In the genomic region with DNA sequence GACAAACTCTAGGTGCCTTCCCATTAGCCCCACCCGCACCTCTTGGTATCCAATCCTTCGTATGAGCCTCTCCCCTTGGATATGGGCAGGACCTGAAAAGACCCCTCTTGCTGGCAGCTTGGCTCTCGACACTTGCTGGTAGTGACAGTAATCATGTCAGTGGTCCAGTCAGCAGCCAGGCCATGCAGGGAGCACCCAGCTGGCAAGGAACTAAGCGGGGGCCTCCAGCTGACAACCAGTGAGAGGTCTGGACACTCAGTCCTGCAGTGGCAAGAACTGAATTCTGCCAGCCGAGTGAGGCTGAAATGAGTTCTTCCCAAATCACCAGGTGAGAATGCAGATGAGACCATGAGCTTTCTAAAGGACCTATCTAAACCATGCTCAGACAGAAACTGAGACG, we compare ENCODE assay signal across 1 cellular context.
TF ChIP-seq lines count a peak whose summit lies in the region.

No MANE protein-coding gene starts in this region.

TF ChIP-seq in SK-N-SH, 30 proteins besides CTCF, POLR2A, EP300 and RAD21:
- no peak for TF ChIP-seq RXRA (IDR thresholded peaks at IDR 0.05; ENCODE audit: borderline replicate concordance, low read depth)
- no peak for TF ChIP-seq NFIC (IDR thresholded peaks at IDR 0.05; ENCODE audit: borderline replicate concordance)
- TF ChIP-seq CHD2 (IDR thresholded peaks at IDR 0.05; ENCODE audit: low read length, partially characterized antibody), result no peak
- no peak for TF ChIP-seq NRF1 (IDR thresholded peaks at IDR 0.05; ENCODE audit: low read depth, low read length)
- no peak for TF ChIP-seq ELF1 (IDR thresholded peaks at IDR 0.05)
- no peak for TF ChIP-seq EZH2phosphoT487 (IDR thresholded peaks at IDR 0.05; ENCODE audit: borderline replicate concordance, low read depth)
- no peak for TF ChIP-seq FOXJ3 (CRISPR knock-in tag; IDR thresholded peaks at IDR 0.05)
- no peak for TF ChIP-seq MEF2A (IDR thresholded peaks at IDR 0.05; ENCODE audit: borderline replicate concordance, low read depth)
- no peak for TF ChIP-seq SIN3A (IDR thresholded peaks at IDR 0.05; ENCODE audit: borderline replicate concordance, low read depth, low read length)
- TF ChIP-seq, protein P1, sequence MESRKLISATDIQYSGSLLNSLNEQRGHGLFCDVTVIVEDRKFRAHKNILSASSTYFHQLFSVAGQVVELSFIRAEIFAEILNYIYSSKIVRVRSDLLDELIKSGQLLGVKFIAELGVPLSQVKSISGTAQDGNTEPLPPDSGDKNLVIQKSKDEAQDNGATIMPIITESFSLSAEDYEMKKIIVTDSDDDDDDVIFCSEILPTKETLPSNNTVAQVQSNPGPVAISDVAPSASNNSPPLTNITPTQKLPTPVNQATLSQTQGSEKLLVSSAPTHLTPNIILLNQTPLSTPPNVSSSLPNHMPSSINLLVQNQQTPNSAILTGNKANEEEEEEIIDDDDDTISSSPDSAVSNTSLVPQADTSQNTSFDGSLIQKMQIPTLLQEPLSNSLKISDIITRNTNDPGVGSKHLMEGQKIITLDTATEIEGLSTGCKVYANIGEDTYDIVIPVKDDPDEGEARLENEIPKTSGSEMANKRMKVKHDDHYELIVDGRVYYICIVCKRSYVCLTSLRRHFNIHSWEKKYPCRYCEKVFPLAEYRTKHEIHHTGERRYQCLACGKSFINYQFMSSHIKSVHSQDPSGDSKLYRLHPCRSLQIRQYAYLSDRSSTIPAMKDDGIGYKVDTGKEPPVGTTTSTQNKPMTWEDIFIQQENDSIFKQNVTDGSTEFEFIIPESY (IDR thresholded peaks at IDR 0.05; ENCODE audit: borderline replicate concordance, low read depth), result no peak
- TF ChIP-seq YY1 (IDR thresholded peaks at IDR 0.05; ENCODE audit: low read depth), result no peak
- TF ChIP-seq, protein P2, sequence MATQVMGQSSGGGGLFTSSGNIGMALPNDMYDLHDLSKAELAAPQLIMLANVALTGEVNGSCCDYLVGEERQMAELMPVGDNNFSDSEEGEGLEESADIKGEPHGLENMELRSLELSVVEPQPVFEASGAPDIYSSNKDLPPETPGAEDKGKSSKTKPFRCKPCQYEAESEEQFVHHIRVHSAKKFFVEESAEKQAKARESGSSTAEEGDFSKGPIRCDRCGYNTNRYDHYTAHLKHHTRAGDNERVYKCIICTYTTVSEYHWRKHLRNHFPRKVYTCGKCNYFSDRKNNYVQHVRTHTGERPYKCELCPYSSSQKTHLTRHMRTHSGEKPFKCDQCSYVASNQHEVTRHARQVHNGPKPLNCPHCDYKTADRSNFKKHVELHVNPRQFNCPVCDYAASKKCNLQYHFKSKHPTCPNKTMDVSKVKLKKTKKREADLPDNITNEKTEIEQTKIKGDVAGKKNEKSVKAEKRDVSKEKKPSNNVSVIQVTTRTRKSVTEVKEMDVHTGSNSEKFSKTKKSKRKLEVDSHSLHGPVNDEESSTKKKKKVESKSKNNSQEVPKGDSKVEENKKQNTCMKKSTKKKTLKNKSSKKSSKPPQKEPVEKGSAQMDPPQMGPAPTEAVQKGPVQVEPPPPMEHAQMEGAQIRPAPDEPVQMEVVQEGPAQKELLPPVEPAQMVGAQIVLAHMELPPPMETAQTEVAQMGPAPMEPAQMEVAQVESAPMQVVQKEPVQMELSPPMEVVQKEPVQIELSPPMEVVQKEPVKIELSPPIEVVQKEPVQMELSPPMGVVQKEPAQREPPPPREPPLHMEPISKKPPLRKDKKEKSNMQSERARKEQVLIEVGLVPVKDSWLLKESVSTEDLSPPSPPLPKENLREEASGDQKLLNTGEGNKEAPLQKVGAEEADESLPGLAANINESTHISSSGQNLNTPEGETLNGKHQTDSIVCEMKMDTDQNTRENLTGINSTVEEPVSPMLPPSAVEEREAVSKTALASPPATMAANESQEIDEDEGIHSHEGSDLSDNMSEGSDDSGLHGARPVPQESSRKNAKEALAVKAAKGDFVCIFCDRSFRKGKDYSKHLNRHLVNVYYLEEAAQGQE (IDR thresholded peaks at IDR 0.05; ENCODE audit: low read depth, low read length), result no peak
- no peak for TF ChIP-seq RCOR1 (IDR thresholded peaks at IDR 0.05; ENCODE audit: low read length)
- TF ChIP-seq GATA2 (CRISPR knock-in tag; IDR thresholded peaks at IDR 0.05), result no peak
- TF ChIP-seq, protein P3, sequence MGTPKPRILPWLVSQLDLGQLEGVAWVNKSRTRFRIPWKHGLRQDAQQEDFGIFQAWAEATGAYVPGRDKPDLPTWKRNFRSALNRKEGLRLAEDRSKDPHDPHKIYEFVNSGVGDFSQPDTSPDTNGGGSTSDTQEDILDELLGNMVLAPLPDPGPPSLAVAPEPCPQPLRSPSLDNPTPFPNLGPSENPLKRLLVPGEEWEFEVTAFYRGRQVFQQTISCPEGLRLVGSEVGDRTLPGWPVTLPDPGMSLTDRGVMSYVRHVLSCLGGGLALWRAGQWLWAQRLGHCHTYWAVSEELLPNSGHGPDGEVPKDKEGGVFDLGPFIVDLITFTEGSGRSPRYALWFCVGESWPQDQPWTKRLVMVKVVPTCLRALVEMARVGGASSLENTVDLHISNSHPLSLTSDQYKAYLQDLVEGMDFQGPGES (IDR thresholded peaks at IDR 0.05; ENCODE audit: low read depth, low read length), result no peak
- TF ChIP-seq, protein P4, sequence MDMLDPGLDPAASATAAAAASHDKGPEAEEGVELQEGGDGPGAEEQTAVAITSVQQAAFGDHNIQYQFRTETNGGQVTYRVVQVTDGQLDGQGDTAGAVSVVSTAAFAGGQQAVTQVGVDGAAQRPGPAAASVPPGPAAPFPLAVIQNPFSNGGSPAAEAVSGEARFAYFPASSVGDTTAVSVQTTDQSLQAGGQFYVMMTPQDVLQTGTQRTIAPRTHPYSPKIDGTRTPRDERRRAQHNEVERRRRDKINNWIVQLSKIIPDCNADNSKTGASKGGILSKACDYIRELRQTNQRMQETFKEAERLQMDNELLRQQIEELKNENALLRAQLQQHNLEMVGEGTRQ (IDR thresholded peaks at IDR 0.05; ENCODE audit: borderline replicate concordance, low read depth, low read length), result no peak
- TF ChIP-seq, protein P5, sequence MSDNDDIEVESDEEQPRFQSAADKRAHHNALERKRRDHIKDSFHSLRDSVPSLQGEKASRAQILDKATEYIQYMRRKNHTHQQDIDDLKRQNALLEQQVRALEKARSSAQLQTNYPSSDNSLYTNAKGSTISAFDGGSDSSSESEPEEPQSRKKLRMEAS (IDR thresholded peaks at IDR 0.05; ENCODE audit: low read depth), result no peak
